ENCODE assay signal across 25 cellular contexts in genomic region chr10:47183726-47184084, GRCh38.
DNase-seq lines count a peak whose midpoint lies in the region; ATAC-seq and TF ChIP-seq lines count a peak whose summit lies in the region.
"Had no signal": no experiment of that assay in that cellular context is flagged by ENCODE, and none has a peak within 500 bp of the region (broad histone marks: within the 10 kb centered on the region; RNA-seq: fewer than 3 reads in every experiment).

No MANE protein-coding gene starts in this region.

- no peaks in the 10 kb centered on the region for H3K27me3 ChIP-seq in foreskin keratinocyte
- no peaks in the 10 kb centered on the region for H3K27me3 ChIP-seq in tibial nerve
- H3K27me3 ChIP-seq: body of pancreas had no signal

- CTCF ChIA-PET in activated CD8-positive, alpha-beta memory T cell treated with anti-CD3 and anti-CD28 coated beads, Interleukin-2, amount 10 ng/mL, durations not matched to agents 7 days and 5 days (lab: Charles Lee): no interaction called here

- 75 to 81% methylated on average over 4 of the region's 4 CpGs for WGBS in tibial nerve, 2 donors

- no peak overlapping the region for H3K4me3 Mint-ChIP-seq in activated CD8-positive, alpha-beta memory T cell treated with anti-CD3 and anti-CD28 coated beads, Interleukin-2, amount 10 ng/mL, durations not matched to agents 7 days and 5 days
- H3K4me3 Mint-ChIP-seq in chondrocyte (ENCODE audit: unreplicated experiment): no peak overlapping the region
- H3K4me3 Mint-ChIP-seq: activated CD4-positive, alpha-beta memory T cell treated with anti-CD3 and anti-CD28 coated beads for 36 hours; CD4-positive, alpha-beta T cell; GM23338; mesothelial cell of epicardium; naive B cell had no signal

- TF ChIP-seq POLR2A in tibial nerve (IDR thresholded peaks at IDR 0.05): no peak

- no peaks in the 10 kb centered on the region for H3K9me3 Mint-ChIP-seq in activated CD8-positive, alpha-beta memory T cell treated with anti-CD3 and anti-CD28 coated beads, Interleukin-2, amount 10 ng/mL, durations not matched to agents 7 days and 5 days (ENCODE audit: low read depth)
- no peaks in the 10 kb centered on the region for H3K9me3 Mint-ChIP-seq in chondrocyte (ENCODE audit: low read depth)
- H3K9me3 Mint-ChIP-seq: activated CD4-positive, alpha-beta memory T cell treated with anti-CD3 and anti-CD28 coated beads for 36 hours; activated T-helper 2 cell treated with anti-CD3 and anti-CD28 coated beads, Interferon-gamma antibody, Interleukin-2, Interleukin-4, amounts not matched to agents 10 μg/mL and 5 μg/mL and 100 μg/mL, durations not matched to agents 14 hours and 24 hours and 36 hours; CD4-positive, alpha-beta T cell; GM23338; mesothelial cell of epicardium had no signal

- no peak overlapping the region for H3K27ac Mint-ChIP-seq in activated CD8-positive, alpha-beta memory T cell treated with anti-CD3 and anti-CD28 coated beads, Interleukin-2, amount 10 ng/mL, durations not matched to agents 7 days and 5 days
- peak overlapping the region; percentile 57 for H3K27ac Mint-ChIP-seq in chondrocyte (ENCODE audit: unreplicated experiment)
- H3K27ac Mint-ChIP-seq: activated CD4-positive, alpha-beta memory T cell treated with anti-CD3 and anti-CD28 coated beads for 36 hours; activated T-helper 2 cell treated with anti-CD3 and anti-CD28 coated beads, Interferon-gamma antibody, Interleukin-2, Interleukin-4, amounts not matched to agents 10 μg/mL and 5 μg/mL and 100 μg/mL, durations not matched to agents 14 hours and 24 hours and 36 hours; CD4-positive, alpha-beta T cell; GM23338; mesothelial cell of epicardium; naive B cell; progenitor cell of endocrine pancreas had no signal

- peak overlapping the region; percentile 26 for H3K27ac ChIP-seq in foreskin keratinocyte
- peak overlapping the region in 1 of 4 donors; percentile 68 for H3K27ac ChIP-seq in tibial nerve
- H3K27ac ChIP-seq: body of pancreas, HL-60 had no signal

- no peaks in the 10 kb centered on the region for H3K27me3 Mint-ChIP-seq in activated CD8-positive, alpha-beta memory T cell treated with anti-CD3 and anti-CD28 coated beads, Interleukin-2, amount 10 ng/mL, durations not matched to agents 7 days and 5 days
- H3K27me3 Mint-ChIP-seq in chondrocyte (ENCODE audit: low read depth): peaks cover 2% of the 10 kb centered on the region
- H3K27me3 Mint-ChIP-seq: activated CD4-positive, alpha-beta memory T cell treated with anti-CD3 and anti-CD28 coated beads for 36 hours; CD4-positive, alpha-beta T cell; naive B cell had no signal

- no peaks in the 10 kb centered on the region for H3K4me1 Mint-ChIP-seq in activated CD8-positive, alpha-beta memory T cell treated with anti-CD3 and anti-CD28 coated beads, Interleukin-2, amount 10 ng/mL, durations not matched to agents 7 days and 5 days
- peaks cover 12% of the 10 kb centered on the region for H3K4me1 Mint-ChIP-seq in chondrocyte (ENCODE audit: low read depth)
- H3K4me1 Mint-ChIP-seq: mesothelial cell of epicardium, naive B cell had no signal

- DNase-seq in activated CD8-positive, alpha-beta memory T cell treated with anti-CD3 and anti-CD28 coated beads, Interleukin-2, amount 10 ng/mL, durations not matched to agents 7 days and 5 days: peak; percentile 34
- no peak for DNase-seq in activated CD8-positive, alpha-beta memory T cell treated with anti-CD3 and anti-CD28 coated beads, Interleukin-2, amount 50 U/mL, for 48 hours
- DNase-seq in chondrocyte (ENCODE audit: low spot score): no peak
- peak; percentile 87 to 90 for DNase-seq in foreskin keratinocyte
- peak; percentile 25 to 46 for DNase-seq in tibial nerve (ENCODE audit: low spot score in 2 of 2)
- DNase-seq in NCI-H226: no peak
- no peak for DNase-seq in NCI-H524 (lab: John Stamatoyannopoulos, UW)
- DNase-seq in SIG-M5 (lab: John Stamatoyannopoulos, UW): no peak
- DNase-seq: activated CD4-positive, alpha-beta memory T cell treated with anti-CD3 and anti-CD28 coated beads for 36 hours; AML-193; CD4-positive, alpha-beta T cell; islet precursor cell; Kasumi-1; left ventricle myocardium superior; naive B cell; NCI-H146; NCI-H2171; NCI-H526 treated with DMSO at 0.1 percent for 48 hours; stimulated activated naive CD4-positive, alpha-beta T cell treated with Interleukin-2 at 50 U/mL for 16 hours had no signal

- ATAC-seq in activated CD8-positive, alpha-beta memory T cell treated with anti-CD3 and anti-CD28 coated beads, Interleukin-2, amount 10 ng/mL, durations not matched to agents 7 days and 5 days: no peak
- ATAC-seq in foreskin keratinocyte: peak; percentile 97
- ATAC-seq: left ventricle myocardium superior had no signal

- H3K4me3 ChIP-seq in tibial nerve: no peak overlapping the region
- H3K4me3 ChIP-seq: body of pancreas, GM23338 had no signal

- no peak for TF ChIP-seq CTCF in chondrocyte (IDR thresholded peaks at IDR 0.05)
- TF ChIP-seq CTCF in foreskin keratinocyte (conservative IDR thresholded peaks at IDR 0.05): no peak
- TF ChIP-seq CTCF in tibial nerve (IDR thresholded peaks at IDR 0.05): no peak

- H3K36me3 Mint-ChIP-seq in activated CD8-positive, alpha-beta memory T cell treated with anti-CD3 and anti-CD28 coated beads, Interleukin-2, amount 10 ng/mL, durations not matched to agents 7 days and 5 days: no peaks in the 10 kb centered on the region
- H3K36me3 Mint-ChIP-seq in chondrocyte (ENCODE audit: low read depth): no peaks in the 10 kb centered on the region
- H3K36me3 Mint-ChIP-seq: activated CD4-positive, alpha-beta memory T cell treated with anti-CD3 and anti-CD28 coated beads for 36 hours; mesothelial cell of epicardium; naive B cell had no signal

- H3K36me3 ChIP-seq in tibial nerve: no peaks in the 10 kb centered on the region

- peak in 1 of 2 donors; percentile 59 for TF ChIP-seq EP300 in tibial nerve (IDR thresholded peaks at IDR 0.05)

- H3K4me1 ChIP-seq in foreskin keratinocyte (peaks cover 21% of the 10 kb centered on the region), tibial nerve (peaks cover 0 to 10% (median 0%) of the 10 kb centered on the region in 4 donors)

- no peaks in the 10 kb centered on the region for H3K9me3 ChIP-seq in tibial nerve
- H3K9me3 ChIP-seq: body of pancreas had no signal

Comparison
In these comparisons a context has a peak if more than half of its experiments do, and no peak if none do; other contexts are left out.
1. DNase-seq: peak in activated CD8-positive, alpha-beta memory T cell treated with anti-CD3 and anti-CD28 coated beads, Interleukin-2, amount 10 ng/mL, durations not matched to agents 7 days and 5 days (single experiment), foreskin keratinocyte (2 of 2) and tibial nerve (2 of 2); none in activated CD8-positive, alpha-beta memory T cell treated with anti-CD3 and anti-CD28 coated beads, Interleukin-2, amount 50 U/mL, for 48 hours (single experiment), chondrocyte (single experiment), NCI-H226 (single experiment), NCI-H524 (0 of 2) and SIG-M5 (single experiment).